7 cellular contexts compared by ENCODE assay signal in the genomic region with DNA sequence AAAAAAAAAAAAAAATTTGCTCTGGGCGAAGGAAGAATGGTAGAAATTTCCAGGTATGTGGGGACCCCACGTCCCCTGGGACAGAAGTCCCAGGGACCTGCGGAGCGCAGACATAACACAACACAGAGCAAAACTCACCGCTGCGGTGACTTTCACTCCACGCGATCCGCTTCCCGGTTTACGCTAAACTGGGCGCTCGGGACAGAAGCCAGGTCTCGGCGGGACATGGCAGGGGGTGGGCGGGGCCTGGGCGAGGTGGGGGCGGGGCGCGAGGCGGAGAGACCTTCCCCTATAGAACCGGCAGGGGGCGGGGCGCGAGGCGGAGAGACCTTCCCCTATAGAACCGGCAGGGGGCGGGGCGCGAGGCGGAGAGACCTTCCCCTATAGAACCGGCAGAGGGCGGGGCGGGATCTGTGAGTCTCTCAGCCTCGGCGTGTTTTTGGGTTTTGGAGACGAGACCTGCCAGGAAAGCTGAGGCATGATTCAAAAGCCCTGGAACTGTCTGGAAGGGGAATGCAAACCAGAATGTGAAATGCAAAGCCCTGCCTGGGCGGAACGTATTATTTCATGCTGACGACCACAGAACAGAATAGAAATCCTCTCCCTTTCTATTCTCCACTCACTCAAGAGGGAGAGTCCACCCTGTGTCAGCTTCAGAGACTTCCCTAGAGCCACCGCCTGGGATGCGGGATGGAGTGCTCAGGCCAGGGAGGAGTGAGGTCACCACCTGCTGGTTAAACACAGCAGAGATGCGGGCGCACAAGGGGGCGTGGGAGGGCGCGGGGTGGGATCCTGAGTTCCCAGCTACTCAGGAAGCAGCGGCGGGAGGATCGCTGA. TPM values are rescaled to one million over a fixed set of nuclear protein-coding genes. Genes with fewer than 3 reads are reported as not detected.
A peak's percentile ranks its signal among the peaks of the same experiment; 100 is the strongest.
DNase-seq lines count a peak whose midpoint lies in the region; ATAC-seq, FAIRE-seq and TF ChIP-seq lines count a peak whose summit lies in the region.

No MANE protein-coding gene starts in this region.

- peaks cover 12% of the 10 kb centered on the region for H3K27me3 Mint-ChIP-seq in activated naive CD4-positive, alpha-beta T cell treated with anti-CD3 and anti-CD28 coated beads, Interleukin-2, amount 10 ng/mL, durations not matched to agents 7 days and 5 days

- DNase-seq in H54 (ENCODE audit: insufficient read length, low spot score) (peak; percentile 73), SK-MEL-5 (ENCODE audit: low read depth, low spot score) (peak; percentile 48), non-pigmented ciliary epithelial cell (ENCODE audit: low read depth) (peak; percentile 43)
- DNase-seq in activated naive CD4-positive, alpha-beta T cell treated with anti-CD3 and anti-CD28 coated beads, Interleukin-2, amount 10 ng/mL, durations not matched to agents 7 days and 5 days, result peak; percentile 88

- H3K4me3 ChIP-seq in gastroesophageal sphincter (peak overlapping the region; percentile 55 to 57), stomach smooth muscle (ENCODE audit: low read length in 2 of 2) (peak overlapping the region; percentile 77 to 91)

- H3K4me1 ChIP-seq in gastroesophageal sphincter (peaks cover 0 to 26% (median 8%) of the 10 kb centered on the region in 3 donors), stomach smooth muscle (ENCODE audit: control insufficient read depth, insufficient read depth, low read length) (peaks cover 15% of the 10 kb centered on the region)

- peak overlapping the region; percentile 58 to 62 for H3K9ac ChIP-seq in stomach smooth muscle (ENCODE audit: low read length in 2 of 2)

- peaks cover 3% of the 10 kb centered on the region for H3K36me3 Mint-ChIP-seq in activated naive CD4-positive, alpha-beta T cell treated with anti-CD3 and anti-CD28 coated beads, Interleukin-2, amount 10 ng/mL, durations not matched to agents 7 days and 5 days

- TF ChIP-seq CTCF in gastroesophageal sphincter (IDR thresholded peaks at IDR 0.05), result peak; percentile 29 to 78 (median 44)

- no peak for TF ChIP-seq EP300 in gastroesophageal sphincter (IDR thresholded peaks at IDR 0.05)

- H3K27me3 ChIP-seq in gastroesophageal sphincter (peaks cover 6% of the 10 kb centered on the region), stomach smooth muscle (ENCODE audit: control insufficient read depth in 1 of 2, insufficient read depth in 2 of 2, low read length in 2 of 2) (no peaks in the 10 kb centered on the region)

- H3K27ac ChIP-seq in gastroesophageal sphincter (peak overlapping the region; percentile 6 to 84 (median 76)), stomach smooth muscle (ENCODE audit: low read length) (peak overlapping the region; percentile 41)

- H3K36me3 ChIP-seq in gastroesophageal sphincter (peaks cover 0 to 9% of the 10 kb centered on the region in 2 donors), stomach smooth muscle (ENCODE audit: control insufficient read depth in 2 of 2, insufficient read depth in 2 of 2, low read length in 2 of 2) (peaks cover 0 to 4% of the 10 kb centered on the region in 2 donors)

- H3K27ac Mint-ChIP-seq in activated naive CD4-positive, alpha-beta T cell treated with anti-CD3 and anti-CD28 coated beads, Interleukin-2, amount 10 ng/mL, durations not matched to agents 7 days and 5 days, result peak overlapping the region; percentile 64

- CTCF ChIA-PET in activated naive CD4-positive, alpha-beta T cell treated with anti-CD3 and anti-CD28 coated beads, Interleukin-2, amount 10 ng/mL, durations not matched to agents 7 days and 5 days (lab: Charles Lee), result no interaction called here

- in situ Hi-C loops in SK-MEL-5 (cut with HindIII; ENCODE audit: low pct_unique_long_range_greater_than_20kb, low sequenced_read_pairs), result no loop called here

- FAIRE-seq in H54 (lab: Jason Lieb, UNC), result no peak

- peak overlapping the region; percentile 76 for H3K4me3 Mint-ChIP-seq in activated naive CD4-positive, alpha-beta T cell treated with anti-CD3 and anti-CD28 coated beads, Interleukin-2, amount 10 ng/mL, durations not matched to agents 7 days and 5 days

- 1 to 2% methylated on average over 10 to 13 of the region's 50 CpGs for WGBS in gastroesophageal sphincter (ENCODE audit: low coverage in 1 of 2), 2 donors

- peaks cover 26% of the 10 kb centered on the region for H3K9me3 Mint-ChIP-seq in activated naive CD4-positive, alpha-beta T cell treated with anti-CD3 and anti-CD28 coated beads, Interleukin-2, amount 10 ng/mL, durations not matched to agents 7 days and 5 days

- peak; percentile 31 for TF ChIP-seq POLR2A in H54 (IDR thresholded peaks at IDR 0.05; ENCODE audit: low read depth, low read length)
- no peak for TF ChIP-seq POLR2A in gastroesophageal sphincter (IDR thresholded peaks at IDR 0.05)
- no peak for TF ChIP-seq POLR2A in GM18505 (IDR thresholded peaks at IDR 0.05; ENCODE audit: borderline replicate concordance, extremely low read depth, insufficient read depth, insufficient read length)

- H3K9me3 ChIP-seq in gastroesophageal sphincter, result no peaks in the 10 kb centered on the region
- H3K9me3 ChIP-seq in stomach smooth muscle (ENCODE audit: control insufficient read depth in 2 of 2, low read length in 2 of 2), result no peaks in the 10 kb centered on the region

- peaks cover 12% of the 10 kb centered on the region for H3K4me1 Mint-ChIP-seq in activated naive CD4-positive, alpha-beta T cell treated with anti-CD3 and anti-CD28 coated beads, Interleukin-2, amount 10 ng/mL, durations not matched to agents 7 days and 5 days

- ATAC-seq in gastroesophageal sphincter (peak; percentile 88), GM18505 (IDR thresholded peaks at IDR 0.05; ENCODE audit: unreplicated experiment) (no peak)

RNA-seq across cellular contexts. Expression of a gene that starts 20.2 kb away (rescaled TPM):
- total RNA-seq in SK-MEL-5 (2014; rRNA removed; shearing (Covaris generic)), result not detected in 2 replicates
- polyA plus RNA-seq in SK-MEL-5 (2015; cell fraction: cytosol; rRNA removed), result 0.38 TPM in 1 of 2 replicates, not detected in the other
- not detected in 2 replicates for polyA plus RNA-seq in SK-MEL-5 (2015; cell fraction: nucleus; rRNA removed)
- not detected for total RNA-seq in gastroesophageal sphincter

RNA-seq across cellular contexts. Expression of a gene that starts 30.9 kb away (rescaled TPM):
- 9.0 and 9.1 TPM in 2 replicates for total RNA-seq in SK-MEL-5 (2014; rRNA removed; shearing (Covaris generic))
- polyA plus RNA-seq in SK-MEL-5 (2015; cell fraction: cytosol; rRNA removed), result 3.0 and 3.4 TPM in 2 replicates
- 2.8 and 4.8 TPM in 2 replicates for polyA plus RNA-seq in SK-MEL-5 (2015; cell fraction: nucleus; rRNA removed)
- total RNA-seq in gastroesophageal sphincter, result 1 to 10 TPM; 5.3 to 7.8 (median 6.8) TPM

RNA-seq across cellular contexts. Expression of a gene that starts 51.0 kb away (rescaled TPM):
- 0.08 and 0.18 TPM in 2 replicates for total RNA-seq in SK-MEL-5 (2014; rRNA removed; shearing (Covaris generic))
- polyA plus RNA-seq in SK-MEL-5 (2015; cell fraction: cytosol; rRNA removed), result 0.30 TPM in 1 of 2 replicates, not detected in the other
- not detected in 2 replicates for polyA plus RNA-seq in SK-MEL-5 (2015; cell fraction: nucleus; rRNA removed)
- not detected for total RNA-seq in gastroesophageal sphincter
